12 cellular contexts compared by ENCODE assay signal in genomic region chr2:72198532-72199241, GRCh38. TPM values are rescaled to one million over a fixed set of nuclear protein-coding genes. Genes with fewer than 3 reads are reported as not detected.
A peak's percentile ranks its signal among the peaks of the same experiment; 100 is the strongest.
DNase-seq lines count a peak whose midpoint lies in the region; ATAC-seq, FAIRE-seq and TF ChIP-seq lines count a peak whose summit lies in the region.
"Had no signal": no experiment of that assay in that cellular context is flagged by ENCODE, and none has a peak within 500 bp of the region (broad histone marks: within the 10 kb centered on the region; RNA-seq: fewer than 3 reads in every experiment).

No MANE protein-coding gene starts in this region.

- no peak for TF ChIP-seq EP300 in A549 (IDR thresholded peaks at IDR 0.05)
- TF ChIP-seq EP300 in tibial nerve (IDR thresholded peaks at IDR 0.05): no peak

- TF ChIP-seq CTCF in A549 (IDR thresholded peaks at IDR 0.05) (peak; percentile 31), astrocyte of the spinal cord (IDR thresholded peaks at IDR 0.05; ENCODE audit: low read depth, low read length) (peak; percentile 42), tibial nerve (IDR thresholded peaks at IDR 0.05) (no peak), kidney (IDR thresholded peaks at IDR 0.05; ENCODE audit: borderline replicate concordance, extremely low read depth, insufficient read depth) (no peak)

- in situ Hi-C loops in astrocyte of the spinal cord (cut with HindIII; ENCODE audit: low sequenced_read_pairs): no loop called here

- CTCF ChIA-PET in A549 (lab: Yijun Ruan, JAX): interaction anchor here (0.5 to 2.5 kb wide), 12 partner anchors 19 to 664 kb away, joined by 3 to 8 read pairs (median 3); no protein-coding TSS in a partner anchor

- POLR2A ChIA-PET in A549 (lab: Yijun Ruan, JAX): interaction anchor here (0.6 kb wide), 1 partner anchor 18 kb away, joined by 5 read pairs; no protein-coding TSS in a partner anchor

- DNase-seq in A549 (ENCODE audit: low read depth in 1 of 2, low spot score in 1 of 2): peak; percentile 12 to 72
- DNase-seq in H54 (ENCODE audit: insufficient read length, low spot score): peak; percentile 26
- peak; percentile 59 for DNase-seq in astrocyte of the spinal cord (ENCODE audit: low read depth, low spot score)
- peak in 1 of 3 donors; percentile 18 for DNase-seq in right cardiac atrium
- no peak for DNase-seq in tibial nerve (ENCODE audit: low spot score in 2 of 2)
- no peak for DNase-seq in kidney
- DNase-seq in Kasumi-1 (lab: John Stamatoyannopoulos, UW): no peak
- DNase-seq: CD4-positive, CD25-positive, alpha-beta regulatory T cell; NCI-H2227 treated with DMSO at 0.1 percent for 48 hours; thyroid gland had no signal

- ATAC-seq in A549 (peak; percentile 76 to 88), right cardiac atrium (peak; percentile 84), HG03521 (IDR thresholded peaks at IDR 0.05; ENCODE audit: unreplicated experiment) (no peak)

- no peaks in the 10 kb centered on the region for H3K9me3 ChIP-seq in A549
- H3K9me3 ChIP-seq in right cardiac atrium (ENCODE audit: control insufficient read depth, low read length): no peaks in the 10 kb centered on the region
- H3K9me3 ChIP-seq in tibial nerve: no peaks in the 10 kb centered on the region
- no peaks in the 10 kb centered on the region for H3K9me3 ChIP-seq in kidney (ENCODE audit: control insufficient read depth in 1 of 2, low read length in 2 of 2)
- H3K9me3 ChIP-seq: thyroid gland had no signal

- H3K4me2 ChIP-seq in A549: peak overlapping the region; percentile 6; the same call in 2 of the 3 replicates

- WGBS in A549 (ENCODE audit: missing lambda C conversion rate): 22% methylated on average over 2 of the region's 2 CpGs
- WGBS in right cardiac atrium: 62% methylated on average over 2 of the region's 2 CpGs
- 67 to 72% methylated on average over 2 of the region's 2 CpGs for WGBS in tibial nerve, 2 donors

- H3K4me3 ChIP-seq in A549 (no peak overlapping the region), astrocyte of the spinal cord (ENCODE audit: low read depth, low read length) (no peak overlapping the region), right cardiac atrium (ENCODE audit: low read length) (no peak overlapping the region), tibial nerve (no peak overlapping the region), kidney (ENCODE audit: low read length in 2 of 2) (no peak overlapping the region)
- H3K4me3 ChIP-seq: thyroid gland had no signal

- H3K9ac ChIP-seq in kidney (ENCODE audit: low read length in 2 of 2): no peak overlapping the region
- H3K9ac ChIP-seq: parathyroid adenoma had no signal

- H3K27ac ChIP-seq in A549 (peak overlapping the region; percentile 45 to 56; a peak in 5 of 6 replicates), right cardiac atrium (ENCODE audit: low read length) (no peak overlapping the region), tibial nerve (no peak overlapping the region), kidney (ENCODE audit: low read depth in 2 of 2, low read length in 2 of 2) (no peak overlapping the region)
- H3K27ac ChIP-seq: parathyroid adenoma, thyroid gland had no signal

- H3K27me3 ChIP-seq in right cardiac atrium (ENCODE audit: control insufficient read depth, insufficient read depth): no peaks in the 10 kb centered on the region
- no peaks in the 10 kb centered on the region for H3K27me3 ChIP-seq in tibial nerve
- H3K27me3 ChIP-seq: thyroid gland had no signal

- H3K36me3 ChIP-seq in tibial nerve (no peaks in the 10 kb centered on the region), kidney (ENCODE audit: control insufficient read depth in 1 of 2, insufficient read depth in 2 of 2, low read length in 2 of 2) (no peaks in the 10 kb centered on the region)
- H3K36me3 ChIP-seq: thyroid gland had no signal

- TF ChIP-seq POLR2A in A549 (IDR thresholded peaks at IDR 0.05; ENCODE audit: low read length) (no peak), H54 (IDR thresholded peaks at IDR 0.05; ENCODE audit: low read depth, low read length) (no peak), tibial nerve (IDR thresholded peaks at IDR 0.05) (no peak)

- intact Hi-C loops in right cardiac atrium (cut with DNase I): no loop called here
- intact Hi-C loops in kidney (cut with DNase I): no loop called here

- FAIRE-seq in A549 (lab: Jason Lieb, UNC) (peak; percentile 18), H54 (lab: Jason Lieb, UNC) (peak; percentile 88), kidney (lab: Jason Lieb, UNC) (no peak)

- peak; percentile 70 to 77 for TF ChIP-seq RAD21 in A549 (conservative IDR thresholded peaks at IDR 0.05 in 1 of 2, IDR thresholded peaks at IDR 0.05 in 1 of 2)

- H3K4me1 ChIP-seq in A549 (peaks cover 32% of the 10 kb centered on the region), right cardiac atrium (ENCODE audit: control insufficient read depth, insufficient read depth, low read length) (peaks cover 2% of the 10 kb centered on the region), tibial nerve (peaks cover 0 to 8% (median under 1%) of the 10 kb centered on the region in 4 donors), kidney (ENCODE audit: control insufficient read depth in 1 of 2, insufficient read depth in 1 of 2, low read depth in 1 of 2, low read length in 2 of 2) (peaks cover 0 to 1% of the 10 kb centered on the region in 2 donors)
- H3K4me1 ChIP-seq: parathyroid adenoma, thyroid gland had no signal

TF ChIP-seq in A549, 52 proteins besides CTCF, POLR2A, EP300 and RAD21:
- no peak for TF ChIP-seq BCL3 (IDR thresholded peaks at IDR 0.05)
- TF ChIP-seq SMC3 (IDR thresholded peaks at IDR 0.05): peak; percentile 61
- TF ChIP-seq FOSB (CRISPR knock-in tag; IDR thresholded peaks at IDR 0.05): no peak
- peak; percentile 3 to 23; a peak in 1 of 4 replicates for TF ChIP-seq CEBPB (IDR thresholded peaks at IDR 0.05)
- no peak for TF ChIP-seq FOSL2 (IDR thresholded peaks at IDR 0.05)
- TF ChIP-seq FOSL2 (CRISPR knock-in tag; IDR thresholded peaks at IDR 0.05): peak; percentile 41; the same call in 1 of the 2 replicates

RNA-seq across cellular contexts. Expression of gene CYP26B1, which starts 51.0 kb away (rescaled TPM):
- polyA plus RNA-seq in A549 (2011; rRNA removed) (9.7 and 13.4 TPM in 2 replicates), A549 (2017; fragmentation: RNase III; extraction: RNeasy Plus Mini Kit Qiagen cat#74134 plus additional on column Dnase treatment) (13.0 to 18.9 TPM (median 13.6 TPM) in 3 replicates), right cardiac atrium (7.2 TPM), kidney (ENCODE audit: insufficient read depth, low read depth, low replicate concordance) (3.1 TPM)
- polyA plus RNA-seq in A549 (2012; cell fraction: cytosol; rRNA removed): 14.1 and 17.9 TPM in 2 replicates
- polyA plus RNA-seq in A549 (2012; cell fraction: nucleus; rRNA removed): 32.4 and 41.7 TPM in 2 replicates
- polyA minus RNA-seq in A549 (2011; rRNA and poly(A)+ RNA removed): 6.5 and 10.8 TPM in 2 replicates
- total RNA-seq in right cardiac atrium (10 to 100 TPM in 1 of 4 donors, 1 to 10 TPM in 3; 5.1 to 30.9 (median 8.0) TPM), tibial nerve (10 to 100 TPM; 14.4 to 37.7 (median 34.2) TPM), kidney (2.5 TPM)
- total RNA-seq: CD4-positive, CD25-positive, alpha-beta regulatory T cell had no signal
- polyA plus RNA-seq: CD4-positive, CD25-positive, alpha-beta regulatory T cell had no signal

Comparison
In these comparisons a context has a peak if more than half of its experiments do, and no peak if none do; other contexts are left out.
1. DNase-seq: peak in A549 (2 of 2), H54 (single experiment) and astrocyte of the spinal cord (single experiment); none in tibial nerve (0 of 2), kidney (single experiment) and Kasumi-1 (0 of 2).
2. H3K27ac ChIP-seq: peak in A549 (2 of 2); none in right cardiac atrium (single experiment), tibial nerve (0 of 4) and kidney (0 of 2).
3. CTCF ChIP-seq: peak in A549 (single experiment) and astrocyte of the spinal cord (single experiment); none in tibial nerve (0 of 5) and kidney (single experiment).